In genomic region chr11:128095459-128096096, GRCh38 we compare ENCODE assay signal across 11 cellular contexts.
DNase-seq lines count a peak whose midpoint lies in the region; TF ChIP-seq lines count a peak whose summit lies in the region.
"Had no signal": no experiment of that assay in that cellular context is flagged by ENCODE, and none has a peak within 500 bp of the region (broad histone marks: within the 10 kb centered on the region; RNA-seq: fewer than 3 reads in every experiment).

No MANE protein-coding gene starts in this region.

- H3K36me3 Mint-ChIP-seq in progenitor cell of endocrine pancreas (ENCODE audit: insufficient read depth) = no peaks in the 10 kb centered on the region

- in situ Hi-C loops in brain microvascular endothelial cell (cut with HindIII; ENCODE audit: low pct_ligation_motif_present, low sequenced_read_pairs) = no loop called here

- H3K27me3 ChIP-seq in DOHH2 (ENCODE audit: control insufficient read depth, low read length) = no peaks in the 10 kb centered on the region
- no peaks in the 10 kb centered on the region for H3K27me3 ChIP-seq in Loucy (ENCODE audit: insufficient read depth, low read length, poor library complexity, severe bottlenecking)
- H3K27me3 ChIP-seq in brain microvascular endothelial cell (replicated peaks) = no peaks in the 10 kb centered on the region
- H3K27me3 ChIP-seq in uterus = no peaks in the 10 kb centered on the region

- H3K79me2 ChIP-seq in DOHH2 (ENCODE audit: control insufficient read depth, low read length) (no peaks in the 10 kb centered on the region), Loucy (ENCODE audit: insufficient read depth, low read length) (no peaks in the 10 kb centered on the region)

- no peak overlapping the region for H3K27ac Mint-ChIP-seq in progenitor cell of endocrine pancreas
- H3K27ac Mint-ChIP-seq: nephron had no signal

- TF ChIP-seq CTCF in DOHH2 (IDR thresholded peaks at IDR 0.05; ENCODE audit: low read depth, low read length, poor library complexity, severe bottlenecking) = peak; percentile 40
- TF ChIP-seq CTCF in Loucy (conservative IDR thresholded peaks at IDR 0.05; ENCODE audit: low read length) = peak; percentile 54
- TF ChIP-seq CTCF in brain microvascular endothelial cell (IDR thresholded peaks at IDR 0.05; ENCODE audit: low read depth, low read length, missing control alignments) = peak; percentile 29
- no peak for TF ChIP-seq CTCF in uterus (IDR thresholded peaks at IDR 0.05)
- no peak for TF ChIP-seq CTCF in progenitor cell of endocrine pancreas (IDR thresholded peaks at IDR 0.05; ENCODE audit: unreplicated experiment)

- no peaks in the 10 kb centered on the region for H3K4me1 Mint-ChIP-seq in progenitor cell of endocrine pancreas (ENCODE audit: low read depth)
- H3K4me1 Mint-ChIP-seq: nephron had no signal

- no peaks in the 10 kb centered on the region for H3K36me3 ChIP-seq in DOHH2 (ENCODE audit: control insufficient read depth, low read length)
- H3K36me3 ChIP-seq in Loucy (ENCODE audit: insufficient read depth, low read length) = no peaks in the 10 kb centered on the region
- H3K36me3 ChIP-seq in brain microvascular endothelial cell (replicated peaks) = no peaks in the 10 kb centered on the region
- no peaks in the 10 kb centered on the region for H3K36me3 ChIP-seq in uterus

- H3K27me3 Mint-ChIP-seq in progenitor cell of endocrine pancreas = peaks cover 3% of the 10 kb centered on the region

- intact Hi-C loops in uterus (cut with DNase I; ENCODE audit: low total_unique reads) = no loop called here

- H2AFZ ChIP-seq in Loucy (ENCODE audit: low read length) = no peak overlapping the region

- H3K27ac ChIP-seq in DOHH2 (ENCODE audit: low read depth, low read length) (no peak overlapping the region), brain microvascular endothelial cell (peak overlapping the region; percentile 70), uterus (no peak overlapping the region)

- H3K9me2 ChIP-seq in DOHH2 (replicated peaks; ENCODE audit: control insufficient read depth, low read length) (no peaks in the 10 kb centered on the region), Loucy (replicated peaks; ENCODE audit: low read depth, low read length) (no peaks in the 10 kb centered on the region)

- H4K20me1 ChIP-seq in DOHH2 (ENCODE audit: control insufficient read depth, insufficient read depth, low read depth, low read length) = no peaks in the 10 kb centered on the region
- no peaks in the 10 kb centered on the region for H4K20me1 ChIP-seq in Loucy (ENCODE audit: insufficient read depth, low read length, poor library complexity, severe bottlenecking)

- peaks cover 4% of the 10 kb centered on the region for H3K9me3 Mint-ChIP-seq in progenitor cell of endocrine pancreas (ENCODE audit: low read depth)
- H3K9me3 Mint-ChIP-seq: nephron had no signal

- DNase-seq in brain microvascular endothelial cell = peak; percentile 94
- DNase-seq in myocyte (ENCODE audit: low read depth) = peak; percentile 43
- no peak for DNase-seq in NCI-H1417 treated with DMSO at 0.1 percent for 48 hours (lab: John Stamatoyannopoulos, UW)
- no peak for DNase-seq in uterus
- DNase-seq in progenitor cell of endocrine pancreas (ENCODE audit: low spot score, unreplicated experiment) = no peak
- no peak for DNase-seq in NCI-H510A treated with DMSO at 0.1 percent for 48 hours (lab: John Stamatoyannopoulos, UW)
- DNase-seq: effector CD8-positive, alpha-beta T cell; NCI-H526 treated with DMSO at 0.1 percent for 48 hours had no signal

- no peaks in the 10 kb centered on the region for H3K4me1 ChIP-seq in DOHH2 (ENCODE audit: control insufficient read depth, low read length)
- H3K4me1 ChIP-seq in Loucy (ENCODE audit: insufficient read depth, low read length, poor library complexity, severe bottlenecking) = no peaks in the 10 kb centered on the region
- no peaks in the 10 kb centered on the region for H3K4me1 ChIP-seq in uterus

- H3K4me3 ChIP-seq in DOHH2 (ENCODE audit: low read length) = no peak overlapping the region
- H3K4me3 ChIP-seq in Loucy (ENCODE audit: low read length, poor library complexity, severe bottlenecking) = no peak overlapping the region
- no peak overlapping the region for H3K4me3 ChIP-seq in brain microvascular endothelial cell (ENCODE audit: low read depth, low read length)
- H3K4me3 ChIP-seq in uterus = no peak overlapping the region

- TF ChIP-seq POLR2A in uterus (IDR thresholded peaks at IDR 0.05) = no peak

- H3F3A ChIP-seq in DOHH2 (ENCODE audit: control insufficient read depth, insufficient read depth) (no peaks in the 10 kb centered on the region), Loucy (ENCODE audit: low read depth) (no peaks in the 10 kb centered on the region)

- no peak overlapping the region for H3K4me2 ChIP-seq in DOHH2 (ENCODE audit: low read length)
- H3K4me2 ChIP-seq in Loucy (ENCODE audit: low read depth, low read length, poor library complexity, severe bottlenecking) = no peak overlapping the region

- H3K9me3 ChIP-seq in DOHH2 (ENCODE audit: control insufficient read depth, insufficient read depth, low read length) = no peaks in the 10 kb centered on the region
- no peaks in the 10 kb centered on the region for H3K9me3 ChIP-seq in Loucy (ENCODE audit: insufficient read depth, low read depth, low read length)
- H3K9me3 ChIP-seq in uterus = no peaks in the 10 kb centered on the region

- no peak overlapping the region for H3K9ac ChIP-seq in Loucy (ENCODE audit: low read depth, low read length, poor library complexity, severe bottlenecking)

- H3K4me3 Mint-ChIP-seq in progenitor cell of endocrine pancreas (ENCODE audit: low read depth) = no peak overlapping the region
- H3K4me3 Mint-ChIP-seq: nephron had no signal

Comparison
In these comparisons a context has a peak if more than half of its experiments do, and no peak if none do; other contexts are left out.
1. CTCF ChIP-seq: peak in DOHH2 (single experiment), Loucy (single experiment) and brain microvascular endothelial cell (single experiment); none in uterus (0 of 4) and progenitor cell of endocrine pancreas (single experiment).
2. DNase-seq: peak in brain microvascular endothelial cell (single experiment) and myocyte (single experiment); none in NCI-H1417 treated with DMSO at 0.1 percent for 48 hours (single experiment), uterus (0 of 2), progenitor cell of endocrine pancreas (single experiment) and NCI-H510A treated with DMSO at 0.1 percent for 48 hours (single experiment).